8 cellular contexts compared by ENCODE assay signal in genomic region chr20:50286609-50287008, GRCh38.
DNase-seq lines count a peak whose midpoint lies in the region; ATAC-seq and TF ChIP-seq lines count a peak whose summit lies in the region.
"Had no signal": no experiment of that assay in that cellular context is flagged by ENCODE, and none has a peak within 500 bp of the region (broad histone marks: within the 10 kb centered on the region; RNA-seq: fewer than 3 reads in every experiment).

No MANE protein-coding gene starts in this region.

- peak; percentile 64 for DNase-seq in SW480 (ENCODE audit: low spot score)
- peak; percentile 88 for DNase-seq in right atrium auricular region (ENCODE audit: low spot score)
- DNase-seq in suprapubic skin (ENCODE audit: low spot score in 2 of 2), result peak in 1 of 2 donors; percentile 91
- DNase-seq in anterior cingulate cortex (lab: John Stamatoyannopoulos, UW), result no peak

- no peaks in the 10 kb centered on the region for H3K36me3 ChIP-seq in right atrium auricular region
- no peaks in the 10 kb centered on the region for H3K36me3 ChIP-seq in suprapubic skin

- TF ChIP-seq EP300 in suprapubic skin (IDR thresholded peaks at IDR 0.05), result no peak

- whole genome bisulfite sequencing in suprapubic skin, result 46% methylated on average over 11 of the region's 11 CpGs

- H3K27me3 ChIP-seq in right atrium auricular region (no peaks in the 10 kb centered on the region), suprapubic skin (no peaks in the 10 kb centered on the region)

- H3K4me1 ChIP-seq in right atrium auricular region, result peaks cover 0 to 55% of the 10 kb centered on the region in 2 donors
- peaks cover 49% of the 10 kb centered on the region for H3K4me1 ChIP-seq in suprapubic skin

- H3K27ac ChIP-seq in right atrium auricular region (peak overlapping the region; percentile 70 to 84), suprapubic skin (peak overlapping the region; percentile 94)

- no peaks in the 10 kb centered on the region for H3K9me3 ChIP-seq in right atrium auricular region
- no peaks in the 10 kb centered on the region for H3K9me3 ChIP-seq in suprapubic skin
- H3K9me3 ChIP-seq: mucosa of descending colon had no signal

- H3K4me3 ChIP-seq in right atrium auricular region (no peak overlapping the region), suprapubic skin (no peak overlapping the region)
- H3K4me3 ChIP-seq: mucosa of descending colon had no signal

- TF ChIP-seq CTCF in right atrium auricular region (IDR thresholded peaks at IDR 0.05), result no peak
- no peak for TF ChIP-seq CTCF in suprapubic skin (IDR thresholded peaks at IDR 0.05)

- ATAC-seq in GM21619 (IDR thresholded peaks at IDR 0.05; ENCODE audit: unreplicated experiment) (peak; percentile 42), HG03520 (IDR thresholded peaks at IDR 0.05; ENCODE audit: unreplicated experiment) (no peak), HG02798 (IDR thresholded peaks at IDR 0.05; ENCODE audit: poor library complexity, unreplicated experiment) (no peak)
- ATAC-seq: mucosa of descending colon had no signal

- TF ChIP-seq POLR2A in suprapubic skin (IDR thresholded peaks at IDR 0.05), result no peak

Comparison
In these comparisons a context has a peak if more than half of its experiments do, and no peak if none do; other contexts are left out.
1. DNase-seq: peak in SW480 (single experiment) and right atrium auricular region (single experiment); none in anterior cingulate cortex (0 of 58).